28 cellular contexts compared by ENCODE assay signal in genomic region chr17:60750645-60751044, GRCh38.
"Had no signal": no experiment of that assay in that cellular context is flagged by ENCODE, and none has a peak within 500 bp of the region (broad histone marks: within the 10 kb centered on the region; RNA-seq: fewer than 3 reads in every experiment).

No MANE protein-coding gene starts in this region.

- DNase-seq: activated CD4-positive, alpha-beta memory T cell treated with anti-CD3 and anti-CD28 coated beads, Interleukin-2, amount 10 ng/mL, durations not matched to agents 7 days and 5 days; activated CD4-positive, alpha-beta T cell treated with anti-CD3 and anti-CD28 coated beads for 36 hours; activated CD4-positive, alpha-beta T cell treated with anti-CD3 and anti-CD28 coated beads, Interleukin-2, amount 50 U/mL, for 1 hour; activated gamma-delta T cell treated with Interleukin-2 at 50 U/mL for 16 hours; activated naive CD4-positive, alpha-beta T cell treated with anti-CD3 and anti-CD28 coated beads, Interleukin-2, amount 10 ng/mL, durations not matched to agents 7 days and 5 days; activated naive CD8-positive, alpha-beta T cell treated with anti-CD3 and anti-CD28 coated beads for 36 hours; activated T-cell treated with anti-CD3 and anti-CD28 coated beads for 4 hours; activated T-cell treated with anti-CD3 and anti-CD28 coated beads, Interleukin-2, amount 50 U/mL, for 72 hours; brain microvascular endothelial cell; MG63; NCI-H1092; NCI-H1417; NCI-H1930; NCI-H2107; NCI-H2171 treated with DMSO at 0.1 percent for 48 hours; NCI-H226; NCI-H510A; OCI-M1; RPMI8226; T-cell; T-helper 2 cell; T1000 had no signal

- H3K9me3 Mint-ChIP-seq: activated naive CD4-positive, alpha-beta T cell treated with anti-CD3 and anti-CD28 coated beads, Interleukin-2, amount 10 ng/mL, durations not matched to agents 7 days and 5 days; activated T-helper 2 cell treated with anti-CD3 and anti-CD28 coated beads, Interferon-gamma antibody, Interleukin-2, Interleukin-4, amounts not matched to agents 10 μg/mL and 5 μg/mL and 100 μg/mL, durations not matched to agents 14 hours and 24 hours and 36 hours had no signal

- H3K4me1 Mint-ChIP-seq: activated CD4-positive, alpha-beta memory T cell treated with anti-CD3 and anti-CD28 coated beads, Interleukin-2, amount 10 ng/mL, durations not matched to agents 7 days and 5 days; activated CD4-positive, alpha-beta T cell treated with anti-CD3 and anti-CD28 coated beads for 36 hours; activated naive CD4-positive, alpha-beta T cell treated with anti-CD3 and anti-CD28 coated beads, Interleukin-2, amount 10 ng/mL, durations not matched to agents 7 days and 5 days; activated naive CD8-positive, alpha-beta T cell treated with anti-CD3 and anti-CD28 coated beads for 36 hours had no signal

- H3K27me3 Mint-ChIP-seq: activated CD4-positive, alpha-beta memory T cell treated with anti-CD3 and anti-CD28 coated beads, Interleukin-2, amount 10 ng/mL, durations not matched to agents 7 days and 5 days; activated CD4-positive, alpha-beta T cell treated with anti-CD3 and anti-CD28 coated beads for 36 hours; activated naive CD4-positive, alpha-beta T cell treated with anti-CD3 and anti-CD28 coated beads, Interleukin-2, amount 10 ng/mL, durations not matched to agents 7 days and 5 days; activated naive CD8-positive, alpha-beta T cell treated with anti-CD3 and anti-CD28 coated beads for 36 hours; T-cell had no signal

- H3K36me3 Mint-ChIP-seq: activated naive CD4-positive, alpha-beta T cell treated with anti-CD3 and anti-CD28 coated beads, Interleukin-2, amount 10 ng/mL, durations not matched to agents 7 days and 5 days had no signal

- H3K4me3 ChIP-seq: cardiac muscle cell, MG63, SK-N-MC had no signal

- H3K27me3 ChIP-seq: brain microvascular endothelial cell, cardiac muscle cell, MG63 had no signal

- H3K27ac ChIP-seq: brain microvascular endothelial cell, cardiac muscle cell, SK-N-MC, VCaP had no signal

- ATAC-seq: activated CD4-positive, alpha-beta T cell treated with anti-CD3 and anti-CD28 coated beads for 36 hours; activated T-cell treated with anti-CD3 and anti-CD28 coated beads, Interleukin-2, amount 50 U/mL, for 72 hours; Panc1; Right ventricle myocardium inferior; T-cell had no signal

- H3K4me3 Mint-ChIP-seq: activated CD4-positive, alpha-beta memory T cell treated with anti-CD3 and anti-CD28 coated beads, Interleukin-2, amount 10 ng/mL, durations not matched to agents 7 days and 5 days; activated CD4-positive, alpha-beta T cell treated with anti-CD3 and anti-CD28 coated beads for 36 hours; activated naive CD4-positive, alpha-beta T cell treated with anti-CD3 and anti-CD28 coated beads, Interleukin-2, amount 10 ng/mL, durations not matched to agents 7 days and 5 days; activated naive CD8-positive, alpha-beta T cell treated with anti-CD3 and anti-CD28 coated beads for 36 hours; activated T-cell treated with anti-CD3 and anti-CD28 coated beads, Interleukin-2, amount 50 U/mL, for 72 hours; T-cell had no signal

- H3K27ac Mint-ChIP-seq: activated CD4-positive, alpha-beta memory T cell treated with anti-CD3 and anti-CD28 coated beads, Interleukin-2, amount 10 ng/mL, durations not matched to agents 7 days and 5 days; activated CD4-positive, alpha-beta T cell treated with anti-CD3 and anti-CD28 coated beads for 36 hours; activated naive CD4-positive, alpha-beta T cell treated with anti-CD3 and anti-CD28 coated beads, Interleukin-2, amount 10 ng/mL, durations not matched to agents 7 days and 5 days; activated naive CD8-positive, alpha-beta T cell treated with anti-CD3 and anti-CD28 coated beads for 36 hours; activated T-cell treated with anti-CD3 and anti-CD28 coated beads, Interleukin-2, amount 50 U/mL, for 72 hours; activated T-helper 2 cell treated with anti-CD3 and anti-CD28 coated beads, Interferon-gamma antibody, Interleukin-2, Interleukin-4, amounts not matched to agents 10 μg/mL and 5 μg/mL and 100 μg/mL, durations not matched to agents 14 hours and 24 hours and 36 hours; T-cell had no signal
